ENCODE assay signal across 8 cellular contexts in the genomic region with DNA sequence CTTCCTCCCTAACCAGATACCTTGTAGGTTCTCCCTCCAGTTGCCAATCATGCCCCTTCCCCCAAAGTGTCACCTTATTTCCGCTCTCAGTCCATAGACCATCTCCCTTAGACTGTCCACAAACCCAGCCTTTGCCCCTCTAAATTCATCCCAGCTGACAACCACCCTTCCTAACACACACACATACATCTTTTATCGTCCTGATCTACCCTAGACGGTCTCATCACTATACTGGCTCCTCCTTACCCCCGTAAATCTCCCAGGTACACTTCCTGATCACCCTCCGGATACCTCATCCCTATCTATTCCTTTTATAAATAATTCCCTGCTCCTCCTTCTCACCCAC. TPM values are rescaled to one million over a fixed set of nuclear protein-coding genes. Genes with fewer than 3 reads are reported as not detected.
A peak's percentile ranks its signal among the peaks of the same experiment; 100 is the strongest.
DNase-seq lines count a peak whose midpoint lies in the region; ATAC-seq, FAIRE-seq and TF ChIP-seq lines count a peak whose summit lies in the region.

No MANE protein-coding gene starts in this region.

- no TSS peak for BruUV-seq in mammary epithelial cell (replicated peaks; lab: Mats Ljungman, UMichigan)

- H3K27me3 ChIP-seq in mammary epithelial cell (ENCODE audit: insufficient read depth, low read length) (no peaks in the 10 kb centered on the region), muscle layer of colon (ENCODE audit: control insufficient read depth in 1 of 2, insufficient read depth in 2 of 2, low read length in 2 of 2) (no peaks in the 10 kb centered on the region)

- peak; percentile 2 for ATAC-seq in HG03442 (IDR thresholded peaks at IDR 0.05; ENCODE audit: unreplicated experiment)

- H3K4me2 ChIP-seq in mammary epithelial cell (ENCODE audit: insufficient read depth, low read depth, low read length): peak overlapping the region; percentile 79

- H2AFZ ChIP-seq in mammary epithelial cell (ENCODE audit: low read depth, low read length): peak overlapping the region; percentile 95

- H3K9me3 ChIP-seq in mammary epithelial cell (replicated peaks; ENCODE audit: insufficient read depth, low read length) (no peaks in the 10 kb centered on the region), muscle layer of colon (ENCODE audit: low read length) (no peaks in the 10 kb centered on the region)

- H3K27ac ChIP-seq in mammary epithelial cell (ENCODE audit: insufficient read depth, low read depth, low read length): peak overlapping the region; percentile 84
- peak overlapping the region; percentile 93 for H3K27ac ChIP-seq in muscle layer of colon (ENCODE audit: low read depth, low read length)

- in situ Hi-C loops in mammary epithelial cell (cut with MboI; ENCODE audit: low sequenced_read_pairs in 2 of 2): loop anchor here in 1 of 2 donors (10.0 kb wide), 1 partner anchor 52 kb away; the partner anchor contains the start of gene SCAANT1

- peaks cover 1% of the 10 kb centered on the region for H3K36me3 ChIP-seq in mammary epithelial cell (ENCODE audit: insufficient read depth, low read length)
- H3K36me3 ChIP-seq in muscle layer of colon (ENCODE audit: insufficient read depth, low read length): no peaks in the 10 kb centered on the region

- intact Hi-C loops in mammary epithelial cell (cut with micrococcal nuclease): loop anchor here (1.0 to 5.0 kb wide), 3 partner anchors 7 to 130 kb away; no protein-coding TSS in a partner anchor

- H3K4me1 ChIP-seq in mammary epithelial cell (ENCODE audit: insufficient read depth, low read length) (peaks cover 15% of the 10 kb centered on the region), muscle layer of colon (ENCODE audit: insufficient read depth, low read length) (peaks cover 22% of the 10 kb centered on the region)

- H4K20me1 ChIP-seq in mammary epithelial cell (ENCODE audit: insufficient read depth, low read length): no peaks in the 10 kb centered on the region

- dilution Hi-C loops in mammary epithelial cell (cut with HindIII; ENCODE audit: low sequenced_read_pairs): no loop called here

- CTCF ChIA-PET in mammary epithelial cell (lab: Charles Lee; ENCODE audit: low non-redundant PET): no interaction called here

- peaks cover 93% of the 10 kb centered on the region for H3K79me2 ChIP-seq in mammary epithelial cell (ENCODE audit: insufficient read depth, low read length)

- DNase-seq in GM18507 (ENCODE audit: extremely low spot score, insufficient read length, low read depth) (no peak), mammary epithelial cell (no peak), Ammon's horn (ENCODE audit: low spot score) (no peak), NCI-H774 (lab: John Stamatoyannopoulos, UW) (no peak), RPMI8226 (no peak)
- DNase-seq in activated CD8-positive, alpha-beta memory T cell treated with anti-CD3 and anti-CD28 coated beads for 24 hours: no peak

- peak overlapping the region; percentile 89 for H3K9ac ChIP-seq in mammary epithelial cell (ENCODE audit: insufficient read depth, low read length)
- H3K9ac ChIP-seq in muscle layer of colon (ENCODE audit: low read length): peak overlapping the region; percentile 46

- 18% methylated on average over 5 of the region's 5 CpGs for WGBS in mammary epithelial cell (ENCODE audit: low coverage, missing lambda C conversion rate)

- H3K4me3 ChIP-seq in mammary epithelial cell (replicated peaks in 1 of 3; ENCODE audit: insufficient read depth in 1 of 3, low read depth in 2 of 3, low read length in 3 of 3) (peak overlapping the region; percentile 92 to 99 (median 94)), muscle layer of colon (ENCODE audit: low read depth in 1 of 2, low read length in 2 of 2) (peak overlapping the region; percentile 64 to 99)

- FAIRE-seq in GM18507 (lab: Jason Lieb, UNC): peak; percentile 46

- TF ChIP-seq CTCF in mammary epithelial cell (conservative IDR thresholded peaks at IDR 0.05 in 1 of 2, IDR thresholded peaks at IDR 0.05 in 1 of 2; ENCODE audit: extremely low read depth in 1 of 2, insufficient read depth in 1 of 2, low read depth in 1 of 2, low read length in 2 of 2): no peak

RNA-seq across cellular contexts. Expression of gene THOC7, which starts 0.8 kb away (rescaled TPM):
- 10 to 100 TPM; 34.5 to 87.5 TPM for total RNA-seq in mammary epithelial cell
- 59.8 TPM for polyA plus RNA-seq in mammary epithelial cell
- 76.3 TPM for polyA minus RNA-seq in mammary epithelial cell

RNA-seq across cellular contexts. Expression of gene ATXN7, which starts 0.9 kb away (rescaled TPM):
- 10 to 100 TPM; 21.2 to 30.5 TPM for total RNA-seq in mammary epithelial cell
- polyA plus RNA-seq in mammary epithelial cell: 10.1 TPM
- polyA minus RNA-seq in mammary epithelial cell: 38.2 TPM

RNA-seq across cellular contexts. Expression of gene C3orf49, which starts 43.7 kb away (rescaled TPM):
- not detected for total RNA-seq in mammary epithelial cell
- not detected for polyA plus RNA-seq in mammary epithelial cell
- not detected for polyA minus RNA-seq in mammary epithelial cell

RNA-seq across cellular contexts. Expression of gene SCAANT1, which starts 49.4 kb away (rescaled TPM):
- total RNA-seq in mammary epithelial cell: not detected
- not detected for polyA plus RNA-seq in mammary epithelial cell
- not detected for polyA minus RNA-seq in mammary epithelial cell
